34 cellular contexts compared by ENCODE assay signal in the genomic region with DNA sequence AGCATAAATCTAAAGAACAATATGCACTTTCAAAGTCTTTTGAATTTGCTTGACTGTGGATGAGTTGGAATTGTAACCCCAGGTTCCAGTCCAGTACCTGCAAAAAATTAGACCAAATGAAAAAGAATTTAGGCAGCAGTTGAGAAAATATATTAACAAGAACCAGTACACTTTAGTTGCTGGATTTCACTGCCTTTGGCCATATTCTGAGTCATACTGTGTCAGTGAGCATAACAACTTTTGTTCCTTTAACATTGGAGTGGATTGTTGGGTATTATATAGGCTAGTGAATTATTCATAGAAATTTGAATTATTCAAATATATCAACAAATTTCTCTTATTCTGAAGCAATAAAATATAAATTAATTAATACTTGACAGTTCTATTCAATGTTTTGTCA.
"Had no signal": no experiment of that assay in that cellular context is flagged by ENCODE, and none has a peak within 500 bp of the region (broad histone marks: within the 10 kb centered on the region; RNA-seq: fewer than 3 reads in every experiment).

No MANE protein-coding gene starts in this region.

- H3K36me3 ChIP-seq: brain microvascular endothelial cell, cardiac muscle cell, colonic mucosa, esophagus squamous epithelium, gastrocnemius medialis, heart left ventricle, WERI-Rb-1 had no signal

- H3K4me3 ChIP-seq: cardiac muscle cell, colonic mucosa, esophagus squamous epithelium, gastrocnemius medialis, heart left ventricle had no signal

- H3K9me3 ChIP-seq: colonic mucosa, esophagus squamous epithelium, gastrocnemius medialis had no signal

- H3K27me3 Mint-ChIP-seq: activated CD8-positive, alpha-beta memory T cell treated with anti-CD3 and anti-CD28 coated beads, Interleukin-2, amount 10 ng/mL, durations not matched to agents 7 days and 5 days had no signal

- FAIRE-seq: astrocyte had no signal

- H3K4me3 Mint-ChIP-seq: activated B cell treated with CpG ODN at 0.5 μM for 24 hours; activated CD8-positive, alpha-beta memory T cell treated with anti-CD3 and anti-CD28 coated beads, Interleukin-2, amount 10 ng/mL, durations not matched to agents 7 days and 5 days; activated CD8-positive, alpha-beta T cell treated with anti-CD3 and anti-CD28 coated beads for 36 hours; activated naive CD8-positive, alpha-beta T cell; endodermal cell; T-helper 17 cell; T-helper 2 cell treated with Interferon-gamma antibody and Interleukin-4, amounts not matched to agents 5 μg/mL and 100 μg/mL, for 36 hours had no signal

- H3K4me1 ChIP-seq: colonic mucosa, esophagus squamous epithelium, gastrocnemius medialis, heart left ventricle had no signal

- H3K4me1 Mint-ChIP-seq: activated B cell treated with CpG ODN at 0.5 μM for 24 hours; activated CD8-positive, alpha-beta memory T cell treated with anti-CD3 and anti-CD28 coated beads, Interleukin-2, amount 10 ng/mL, durations not matched to agents 7 days and 5 days; endodermal cell had no signal

- ATAC-seq: activated CD4-positive, CD25-positive, alpha-beta regulatory T cell treated with anti-CD3 and anti-CD28 coated beads, Interleukin-2, amount 50 U/mL, for 24 hours; activated CD8-positive, alpha-beta memory T cell treated with anti-CD3 and anti-CD28 coated beads, Interleukin-2, amount 10 ng/mL, durations not matched to agents 7 days and 5 days; activated CD8-positive, alpha-beta T cell treated with anti-CD3 and anti-CD28 coated beads for 36 hours; gastrocnemius medialis; heart left ventricle; T-helper 17 cell had no signal

- H3K27me3 ChIP-seq: brain microvascular endothelial cell, cardiac muscle cell, colonic mucosa, gastrocnemius medialis, heart left ventricle had no signal

- H3K27ac ChIP-seq: brain microvascular endothelial cell, cardiac muscle cell, colonic mucosa, esophagus squamous epithelium, gastrocnemius medialis, heart left ventricle, WERI-Rb-1 had no signal

- H3K36me3 Mint-ChIP-seq: activated CD8-positive, alpha-beta memory T cell treated with anti-CD3 and anti-CD28 coated beads, Interleukin-2, amount 10 ng/mL, durations not matched to agents 7 days and 5 days; activated naive CD8-positive, alpha-beta T cell had no signal

- H3K27ac Mint-ChIP-seq: activated B cell treated with CpG ODN at 0.5 μM for 24 hours; activated CD8-positive, alpha-beta memory T cell treated with anti-CD3 and anti-CD28 coated beads, Interleukin-2, amount 10 ng/mL, durations not matched to agents 7 days and 5 days; activated CD8-positive, alpha-beta T cell treated with anti-CD3 and anti-CD28 coated beads for 36 hours; activated naive CD8-positive, alpha-beta T cell; endodermal cell; T-helper 17 cell; T-helper 2 cell treated with Interferon-gamma antibody and Interleukin-4, amounts not matched to agents 5 μg/mL and 100 μg/mL, for 36 hours had no signal

- DNase-seq: activated B cell treated with CpG ODN at 0.5 μM for 24 hours; activated CD4-positive, alpha-beta T cell treated with anti-CD3 and anti-CD28 coated beads for 48 hours; activated CD4-positive, alpha-beta T cell treated with anti-CD3 and anti-CD28 coated beads, Interleukin-2, amount 50 U/mL, for 1 hour; activated CD4-positive, alpha-beta T cell treated with anti-CD3 and anti-CD28 coated beads, Interleukin-2, amount 50 U/mL, for 48 hours; activated CD8-positive, alpha-beta memory T cell treated with anti-CD3 and anti-CD28 coated beads, Interleukin-2, amount 10 ng/mL, durations not matched to agents 7 days and 5 days; activated CD8-positive, alpha-beta memory T cell treated with anti-CD3 and anti-CD28 coated beads, Interleukin-2, amount 50 U/mL, for 4 hours; activated CD8-positive, alpha-beta T cell treated with anti-CD3 and anti-CD28 coated beads for 36 hours; activated gamma-delta T cell; activated naive CD4-positive, alpha-beta T cell; activated naive CD4-positive, alpha-beta T cell treated with anti-CD3 and anti-CD28 coated beads, Interleukin-2, amount 50 U/mL, for 16 hours; activated T-cell treated with anti-CD3 and anti-CD28 coated beads, Interleukin-2, amount 50 U/mL, for 1 hour; activated T-cell treated with anti-CD3 and anti-CD28 coated beads, Interleukin-2, amount 50 U/mL, for 48 hours; amniotic stem cell; anterior cingulate cortex; brain microvascular endothelial cell; central memory CD4-positive, alpha-beta T cell; cerebellar nuclear complex; colonic mucosa; effector CD8-positive, alpha-beta T cell; endodermal cell; erythroblast; esophagus squamous epithelium; gastrocnemius medialis; glutamatergic neuron; heart left ventricle; T-helper 1 cell; T-helper 17 cell; T1000; WERI-Rb-1 had no signal
